ENCODE assay signal across 8 cellular contexts in genomic region chr15:68204776-68205557, GRCh38.
A peak's percentile ranks its signal among the peaks of the same experiment; 100 is the strongest.
DNase-seq lines count a peak whose midpoint lies in the region; ATAC-seq and TF ChIP-seq lines count a peak whose summit lies in the region.

Gene CALML4 (minus strand): TSS chr15:68205332. CDS start chr15:68205247, 85 bp downstream.

- peaks cover 2% of the 10 kb centered on the region for H3K4me1 ChIP-seq in parathyroid adenoma

- H3K4me3 ChIP-seq in fibroblast of mammary gland (ENCODE audit: control insufficient read depth, low read depth, low read length): no peak within 1 kb of the TSS
- H3K4me3 ChIP-seq in parathyroid adenoma (ENCODE audit: low read depth, low read length): no peak within 1 kb of the TSS

- H3K4me2 ChIP-seq in parathyroid adenoma (ENCODE audit: low read length): no peak within 1 kb of the TSS

- TF ChIP-seq CTCF in fibroblast of mammary gland (conservative IDR thresholded peaks at IDR 0.05; ENCODE audit: control insufficient read depth, insufficient read depth, low read depth, low read length) (no peak), parathyroid adenoma (IDR thresholded peaks at IDR 0.05) (no peak)

- DNase-seq in DMS 273 (lab: John Stamatoyannopoulos, UW; ENCODE audit: unreplicated experiment) (peak; percentile 78), NCI-H69 (lab: John Stamatoyannopoulos, UW) (peak; percentile 74), fibroblast of mammary gland (ENCODE audit: low read depth) (peak; percentile 35)

- H3K27ac ChIP-seq in parathyroid adenoma: no peak within 1 kb of the TSS

- no peaks in the 10 kb centered on the region for H3K27me3 ChIP-seq in parathyroid adenoma (ENCODE audit: control insufficient read depth, insufficient read depth, low read length)

- ATAC-seq in GM19023 (IDR thresholded peaks at IDR 0.05; ENCODE audit: unreplicated experiment): no peak
- no peak for ATAC-seq in GM18861 (IDR thresholded peaks at IDR 0.05; ENCODE audit: unreplicated experiment)
- no peak for ATAC-seq in HG03095 (IDR thresholded peaks at IDR 0.05; ENCODE audit: unreplicated experiment)
- no peak for ATAC-seq in GM21619 (IDR thresholded peaks at IDR 0.05; ENCODE audit: unreplicated experiment)

- H3K36me3 ChIP-seq in parathyroid adenoma (ENCODE audit: control insufficient read depth, insufficient read depth, low read length): no peaks in the 10 kb centered on the region

- no peaks in the 10 kb centered on the region for H3K9me3 ChIP-seq in parathyroid adenoma (ENCODE audit: control insufficient read depth, low read length)

- peak within 1 kb of the TSS; percentile 20 for H2AFZ ChIP-seq in parathyroid adenoma

- no peaks in the 10 kb centered on the region for H3K79me2 ChIP-seq in parathyroid adenoma

- H3K9ac ChIP-seq in parathyroid adenoma: no peak within 1 kb of the TSS
